ENCODE assay signal across 1 cellular context in the genomic region with DNA sequence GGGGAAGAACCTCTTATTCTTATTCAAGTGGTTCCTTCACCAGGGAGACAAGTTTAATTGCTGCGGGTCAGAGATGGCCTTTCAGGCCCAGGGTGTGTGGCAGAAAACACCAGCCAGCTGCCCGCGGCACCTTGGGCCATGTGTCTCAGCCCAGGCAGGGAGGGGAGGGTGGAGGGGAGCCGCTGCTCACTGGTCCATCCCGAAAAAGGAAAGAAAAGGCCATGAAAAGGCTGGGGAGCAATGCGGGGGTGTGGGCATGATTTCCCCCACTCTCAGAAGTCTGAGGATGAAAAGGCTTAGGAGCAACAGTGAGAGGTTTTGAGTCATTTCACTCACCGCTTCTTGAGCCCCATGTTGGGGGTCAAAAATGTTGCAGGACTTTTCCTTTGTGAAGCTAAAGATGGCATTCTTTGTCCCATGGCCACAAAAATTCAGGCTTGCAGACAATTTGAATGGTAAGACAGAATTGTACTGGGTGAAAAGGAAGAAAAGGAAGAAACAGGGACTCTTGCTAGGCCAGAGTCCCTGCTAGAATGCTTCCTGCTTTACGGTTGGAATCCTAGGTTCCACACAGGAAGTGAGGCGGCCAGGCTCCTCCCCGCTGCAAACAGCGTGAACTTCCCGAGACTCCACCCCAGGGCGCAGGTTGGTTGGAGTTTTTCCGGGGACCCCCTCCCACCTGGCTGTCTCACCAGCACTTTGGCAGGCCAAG.
TF ChIP-seq lines count a peak whose summit lies in the region.

No MANE protein-coding gene starts in this region.

TF ChIP-seq in H1, 55 proteins besides CTCF, POLR2A, EP300 and RAD21 (continued from another document):
- TF ChIP-seq PHF8 (conservative IDR thresholded peaks at IDR 0.05; ENCODE audit: low read depth, low read length) = no peak
- no peak for TF ChIP-seq EGR1 (IDR thresholded peaks at IDR 0.05; ENCODE audit: borderline replicate concordance, low read depth, low read length)
- no peak for TF ChIP-seq NRF1 (IDR thresholded peaks at IDR 0.05; ENCODE audit: low read depth, low read length)
- peak; percentile 23 for TF ChIP-seq ASH2L (IDR thresholded peaks at IDR 0.05; ENCODE audit: low read length)
